Comparison of ENCODE assay signal across 1 cellular context in the genomic region with DNA sequence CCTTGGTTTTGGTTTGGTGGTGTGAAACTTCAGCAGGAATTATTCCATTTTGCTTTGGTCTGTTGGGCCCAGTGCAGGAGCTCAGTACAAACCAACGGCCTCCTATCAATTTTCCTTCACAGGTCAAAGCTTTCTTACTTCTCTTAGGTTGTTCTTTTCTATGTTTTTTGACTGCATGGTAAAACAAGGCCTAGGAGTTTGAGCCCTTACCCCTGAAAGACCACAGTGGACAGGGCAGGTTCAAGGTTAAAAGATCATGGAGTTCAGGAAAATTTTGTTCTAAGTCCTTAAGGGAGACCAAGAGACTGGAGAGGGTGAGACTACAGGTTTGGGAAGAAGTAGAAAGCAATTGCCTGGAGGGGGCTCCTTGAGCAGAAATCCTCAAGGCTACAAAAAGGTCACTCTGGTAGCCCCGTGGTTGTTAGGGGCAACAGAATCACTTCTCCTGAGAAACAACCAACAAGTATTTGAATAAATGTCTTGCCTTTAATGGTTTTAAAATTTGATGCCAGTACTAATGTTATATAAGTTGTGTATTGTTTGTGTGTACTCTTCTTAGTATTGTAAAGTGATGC.
TF ChIP-seq lines count a peak whose summit lies in the region.

No MANE protein-coding gene starts in this region.

TF ChIP-seq in H1, 55 proteins besides CTCF, POLR2A, EP300 and RAD21:
- no peak for TF ChIP-seq TBP (IDR thresholded peaks at IDR 0.05; ENCODE audit: low read depth, low read length)
